In the genomic region with DNA sequence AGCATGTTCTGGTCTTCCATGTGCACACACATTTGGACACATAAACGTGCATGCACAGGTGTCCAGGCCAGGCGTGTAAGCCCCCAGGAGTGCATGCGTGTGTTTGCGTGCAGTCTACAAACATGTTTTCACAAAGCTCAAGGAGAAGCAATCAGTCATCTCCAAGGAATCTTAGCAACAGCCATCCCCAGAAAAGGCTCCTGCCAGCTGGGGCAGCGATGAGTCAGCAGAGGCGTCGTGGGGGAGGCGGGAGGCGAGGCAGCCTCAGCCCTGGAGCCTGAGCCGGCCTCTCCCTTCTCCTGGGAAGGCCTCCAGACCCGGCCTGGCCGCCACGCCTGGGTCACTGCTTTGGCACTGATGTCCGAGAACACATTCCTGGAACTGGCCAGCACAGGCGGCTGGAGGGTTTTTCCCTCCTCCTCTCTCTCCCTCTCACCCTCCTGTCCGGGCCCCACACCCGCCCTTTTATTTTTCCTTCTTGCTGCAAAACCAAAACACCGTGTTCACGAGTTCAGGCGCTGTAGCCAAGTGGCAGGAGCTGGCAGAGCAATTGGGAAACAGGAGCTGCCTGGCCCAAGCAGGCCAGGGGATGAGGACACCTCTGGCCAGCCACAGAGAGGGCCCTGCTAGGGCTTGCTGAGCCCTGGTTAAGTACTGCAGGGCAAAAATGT, we compare ENCODE assay signal across 8 cellular contexts.
DNase-seq lines count a peak whose midpoint lies in the region; ATAC-seq and TF ChIP-seq lines count a peak whose summit lies in the region.

No MANE protein-coding gene starts in this region.

- POLR2A ChIA-PET in Caco-2 (lab: Charles Lee), result interaction anchor here (0.6 kb wide), 1 partner anchor 103 kb away, joined by 14 read pairs; no protein-coding TSS in a partner anchor

- H3K27ac Mint-ChIP-seq in Caco-2 (ENCODE audit: unreplicated experiment), result peak overlapping the region; percentile 82
- H3K27ac Mint-ChIP-seq in natural killer cell treated with Interleukin-12 subunit alpha and Interleukin-12 subunit beta and Interleukin-15 and Interleukin-18, amount 100 ng/mL, for 72 hours, result peak overlapping the region in 1 of 2 donors; percentile 53

- BruUV-seq in Caco-2 (replicated peaks; lab: Mats Ljungman, UMichigan), result no TSS peak

- no peaks in the 10 kb centered on the region for H3K36me3 Mint-ChIP-seq in Caco-2 (ENCODE audit: insufficient read depth, unreplicated experiment)
- no peaks in the 10 kb centered on the region for H3K36me3 Mint-ChIP-seq in natural killer cell treated with Interleukin-12 subunit alpha and Interleukin-12 subunit beta and Interleukin-15 and Interleukin-18, amount 100 ng/mL, for 72 hours

- H3K9ac ChIP-seq in SK-N-MC (ENCODE audit: insufficient read length), result peak overlapping the region; percentile 56

- no peak for ATAC-seq in natural killer cell treated with Interleukin-12 subunit alpha and Interleukin-12 subunit beta and Interleukin-15 and Interleukin-18, amount 100 ng/mL, for 72 hours
- no peak for ATAC-seq in GM21825 (IDR thresholded peaks at IDR 0.05; ENCODE audit: unreplicated experiment)

- peak in 1 of 2 experiments; percentile 39 for TF ChIP-seq CTCF in Caco-2 (IDR thresholded peaks at IDR 0.05; ENCODE audit: insufficient read depth in 1 of 2, low read depth in 1 of 2, low read length in 1 of 2, severe bottlenecking in 1 of 2, unreplicated experiment in 1 of 2)
- peak; percentile 35 for TF ChIP-seq CTCF in epithelial cell of proximal tubule (conservative IDR thresholded peaks at IDR 0.05; ENCODE audit: low read depth, low read length)

- H3K9me3 ChIP-seq in Caco-2 (no peaks in the 10 kb centered on the region), SK-N-MC (ENCODE audit: low read depth, low read length) (no peaks in the 10 kb centered on the region)

- peaks cover 20% of the 10 kb centered on the region for H3K4me1 Mint-ChIP-seq in Caco-2 (ENCODE audit: low read depth, unreplicated experiment)
- peaks cover 21 to 39% of the 10 kb centered on the region in 2 donors for H3K4me1 Mint-ChIP-seq in natural killer cell treated with Interleukin-12 subunit alpha and Interleukin-12 subunit beta and Interleukin-15 and Interleukin-18, amount 100 ng/mL, for 72 hours (ENCODE audit: low read depth in 2 of 2)

- peak overlapping the region; percentile 96 for H3K27ac ChIP-seq in SK-N-MC

- no peaks in the 10 kb centered on the region for H3K9me3 Mint-ChIP-seq in Caco-2 (ENCODE audit: unreplicated experiment)
- H3K9me3 Mint-ChIP-seq in natural killer cell treated with Interleukin-12 subunit alpha and Interleukin-12 subunit beta and Interleukin-15 and Interleukin-18, amount 100 ng/mL, for 72 hours, result no peaks in the 10 kb centered on the region

- no peaks in the 10 kb centered on the region for H3K27me3 ChIP-seq in Caco-2 (replicated peaks; ENCODE audit: control insufficient read depth, insufficient read depth, low read length)

- no peak overlapping the region for H3K4me3 Mint-ChIP-seq in Caco-2 (ENCODE audit: unreplicated experiment)
- no peak overlapping the region for H3K4me3 Mint-ChIP-seq in natural killer cell treated with Interleukin-12 subunit alpha and Interleukin-12 subunit beta and Interleukin-15 and Interleukin-18, amount 100 ng/mL, for 72 hours

- no peaks in the 10 kb centered on the region for H3K36me3 ChIP-seq in Caco-2 (ENCODE audit: control insufficient read depth, insufficient read depth, low read length)
- no peaks in the 10 kb centered on the region for H3K36me3 ChIP-seq in SK-N-MC (ENCODE audit: insufficient read depth, low read length)

- H3K27me3 Mint-ChIP-seq in Caco-2 (ENCODE audit: insufficient read depth, unreplicated experiment), result no peaks in the 10 kb centered on the region
- H3K27me3 Mint-ChIP-seq in natural killer cell treated with Interleukin-12 subunit alpha and Interleukin-12 subunit beta and Interleukin-15 and Interleukin-18, amount 100 ng/mL, for 72 hours, result no peaks in the 10 kb centered on the region

- intact Hi-C loops in Caco-2 (cut with micrococcal nuclease; ENCODE audit: unreplicated experiment), result loop anchor here (5.0 to 10.0 kb wide), 2 partner anchors 46 to 88 kb away; no protein-coding TSS in a partner anchor

- CTCF ChIA-PET in Caco-2 (lab: Charles Lee), result interaction anchor here (0.7 to 2.0 kb wide), 4 partner anchors 43 to 147 kb away, joined by 3 to 7 read pairs (median 4); no protein-coding TSS in a partner anchor

- H3K4me3 ChIP-seq in Caco-2 (ENCODE audit: low read depth, low read length) (no peak overlapping the region), SK-N-MC (peak overlapping the region; percentile 57), epithelial cell of proximal tubule (ENCODE audit: low read depth, low read length) (peak overlapping the region; percentile 36)

- H3K4me1 ChIP-seq in Caco-2, result peaks cover 25% of the 10 kb centered on the region

- peak; percentile 70 to 75 for DNase-seq in Caco-2
- peak in 53 of 76 experiments; percentile 3 to 66 (median 32) for DNase-seq in HUDEP-2 (lab: John Stamatoyannopoulos, UW; ENCODE audit: unreplicated experiment in 76 of 76)
- no peak for DNase-seq in SK-N-MC (ENCODE audit: low read depth, low spot score)
- DNase-seq in epithelial cell of proximal tubule (ENCODE audit: low read depth), result peak; percentile 93
- peak; percentile 76 for DNase-seq in middle frontal gyrus (ENCODE audit: extremely low spot score, low spot score)
- peak; percentile 95 for DNase-seq in ureter (ENCODE audit: low spot score)
- DNase-seq in natural killer cell treated with Interleukin-12 subunit alpha and Interleukin-12 subunit beta and Interleukin-15 and Interleukin-18, amount 100 ng/mL, for 72 hours (ENCODE audit: low spot score), result no peak

Comparison
In these comparisons a context has a peak if more than half of its experiments do, and no peak if none do; other contexts are left out.
1. DNase-seq: peak in Caco-2 (2 of 2), HUDEP-2 (53 of 76), epithelial cell of proximal tubule (single experiment), middle frontal gyrus (single experiment) and ureter (single experiment); none in SK-N-MC (single experiment) and natural killer cell treated with Interleukin-12 subunit alpha and Interleukin-12 subunit beta and Interleukin-15 and Interleukin-18, amount 100 ng/mL, for 72 hours (single experiment).